ENCODE assay signal across 8 cellular contexts in the genomic region with DNA sequence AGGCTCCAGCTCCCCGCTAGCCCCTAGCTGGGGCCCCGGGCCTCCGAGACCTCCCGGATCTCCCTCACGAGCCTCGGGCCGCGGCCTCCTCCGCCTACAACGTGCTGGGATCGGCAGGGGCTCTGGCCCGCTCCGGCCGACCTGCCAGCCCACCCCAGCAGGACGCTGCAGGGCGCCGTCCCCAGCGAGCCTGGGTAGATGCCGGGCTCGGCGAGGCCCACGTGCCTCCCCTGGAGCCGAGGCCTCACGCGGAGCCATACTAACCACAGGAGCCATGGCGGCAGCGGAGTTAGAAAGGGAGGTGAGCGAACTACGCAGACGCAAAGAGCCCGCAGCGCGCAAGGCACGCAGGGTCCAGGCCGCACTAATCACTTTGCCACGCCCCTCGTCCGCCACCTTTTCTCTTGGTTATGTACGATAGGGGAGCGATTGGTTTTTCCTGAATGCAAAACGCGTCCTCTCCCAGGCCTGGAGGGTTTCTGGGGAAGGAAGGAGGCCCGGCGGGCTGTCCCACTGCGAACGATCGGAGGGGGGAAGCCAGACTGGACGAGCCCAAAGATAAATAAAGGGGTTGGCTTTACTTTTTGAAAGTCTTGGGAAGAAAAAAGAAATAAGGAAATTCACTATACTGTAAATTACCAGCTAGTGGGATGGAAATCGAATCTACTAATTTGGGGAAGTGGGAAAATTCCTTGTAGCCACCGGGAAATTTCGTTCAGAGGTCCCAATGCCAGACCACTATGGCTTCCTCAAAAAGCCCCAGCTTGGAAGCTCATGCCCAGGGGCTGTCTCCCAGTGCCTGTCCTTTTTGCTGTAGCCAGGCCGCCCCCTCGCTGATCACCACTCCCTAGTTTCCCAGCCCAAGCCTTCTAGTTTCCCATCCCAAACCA. TPM values are rescaled to one million over a fixed set of nuclear protein-coding genes. Genes with fewer than 3 reads are reported as not detected.
DNase-seq lines count a peak whose midpoint lies in the region; ATAC-seq and TF ChIP-seq lines count a peak whose summit lies in the region.

A gene (minus strand): TSS at position 298 of the 890 bp plus-strand sequence. CDS start 22 bp downstream, at position 276.

- H3K9me3 ChIP-seq in smooth muscle cell (replicated peaks; ENCODE audit: low read depth), result no peaks in the 10 kb centered on the region

- no peaks in the 10 kb centered on the region for H3F3A ChIP-seq in smooth muscle cell (ENCODE audit: low read depth)

- TF ChIP-seq CTCF in activated B cell treated with CpG ODN at 0.5 μM for 24 hours (IDR thresholded peaks at IDR 0.05) (no peak), smooth muscle cell (IDR thresholded peaks at IDR 0.05; ENCODE audit: borderline replicate concordance, insufficient read depth, poor library complexity, severe bottlenecking) (no peak)

- peak within 1 kb of the TSS; percentile 93 for H2AFZ ChIP-seq in smooth muscle cell (ENCODE audit: low read depth)

- 3% methylated on average over 53 of the region's 53 CpGs for WGBS in smooth muscle cell (ENCODE audit: low lambda C conversion rate)

- H3K4me3 Mint-ChIP-seq in activated B cell treated with CpG ODN at 0.5 μM for 24 hours, result peak within 1 kb of the TSS; percentile 88

- peak within 1 kb of the TSS; percentile 81 for H3K27ac ChIP-seq in caudate nucleus (ENCODE audit: low read depth, low read length)
- H3K27ac ChIP-seq in smooth muscle cell (ENCODE audit: low read depth), result peak within 1 kb of the TSS; percentile 63

- peaks cover 19% of the 10 kb centered on the region for H3K4me1 ChIP-seq in smooth muscle cell (ENCODE audit: low read depth)

- peak within 1 kb of the TSS; percentile 95 for H3K4me2 ChIP-seq in smooth muscle cell

- H3K27ac Mint-ChIP-seq in activated B cell treated with CpG ODN at 0.5 μM for 24 hours, result peak within 1 kb of the TSS; percentile 94

- intact Hi-C loops in activated B cell treated with CpG ODN at 0.5 μM for 24 hours (cut with micrococcal nuclease), result loop anchor here (1.0 to 2.0 kb wide), 7 partner anchors 36 to 501 kb away; a partner anchor contains a TSS

- DNase-seq in AG08395 (ENCODE audit: low spot score), result peak; percentile 98
- DNase-seq in NCI-H345 (lab: John Stamatoyannopoulos, UW), result peak; percentile 99
- peak; percentile 89 for DNase-seq in activated B cell treated with CpG ODN at 0.5 μM for 24 hours
- DNase-seq in caudate nucleus (lab: John Stamatoyannopoulos, UW), result peak; percentile 63 to 99 (median 97)
- peak; percentile 92 for DNase-seq in iPS-NIHi7 (ENCODE audit: extremely low spot score)
- DNase-seq in smooth muscle cell (lab: John Stamatoyannopoulos, UW; ENCODE audit: unreplicated experiment), result peak; percentile 86

- no peaks in the 10 kb centered on the region for H3K27me3 ChIP-seq in smooth muscle cell (ENCODE audit: low read depth)

- peaks cover 3% of the 10 kb centered on the region for H3K36me3 ChIP-seq in smooth muscle cell (ENCODE audit: low read depth)

- H3K79me2 ChIP-seq in smooth muscle cell (ENCODE audit: low read depth), result peaks cover 48% of the 10 kb centered on the region

- H3K9me3 Mint-ChIP-seq in activated B cell treated with CpG ODN at 0.5 μM for 24 hours, result no peaks in the 10 kb centered on the region

- POLR2A ChIA-PET in activated B cell treated with CpG ODN at 0.5 μM for 24 hours (lab: Charles Lee), result interaction anchor here (0.7 to 1.0 kb wide), 7 partner anchors 9 to 207 kb away, joined by 3 to 7 read pairs (median 4); a partner anchor contains a TSS

- peaks cover 44% of the 10 kb centered on the region for H4K20me1 ChIP-seq in smooth muscle cell (ENCODE audit: low read depth)

- in situ Hi-C loops in GM18951 (cut with MboI; ENCODE audit: low sequenced_read_pairs, unreplicated experiment), result no loop called here

- peaks cover 27% of the 10 kb centered on the region for H3K36me3 Mint-ChIP-seq in activated B cell treated with CpG ODN at 0.5 μM for 24 hours (ENCODE audit: low read depth)

- peak within 1 kb of the TSS; percentile 73 for H3K4me3 ChIP-seq in smooth muscle cell

- peaks cover 3% of the 10 kb centered on the region for H3K27me3 Mint-ChIP-seq in activated B cell treated with CpG ODN at 0.5 μM for 24 hours

- peak within 1 kb of the TSS; percentile 89 for H3K9ac ChIP-seq in smooth muscle cell (ENCODE audit: low read depth)

- peaks cover 44% of the 10 kb centered on the region for H3K4me1 Mint-ChIP-seq in activated B cell treated with CpG ODN at 0.5 μM for 24 hours

- TF ChIP-seq POLR2A in GM18951 (IDR thresholded peaks at IDR 0.05; ENCODE audit: extremely low read depth, insufficient read depth, insufficient read length), result peak; percentile 94

- CTCF ChIA-PET in activated B cell treated with CpG ODN at 0.5 μM for 24 hours (lab: Charles Lee), result interaction anchor here (1.4 kb wide), 1 partner anchor 12 kb away, joined by 4 read pairs; no protein-coding TSS in a partner anchor

- peak; percentile 95 for ATAC-seq in HG03196 (IDR thresholded peaks at IDR 0.05; ENCODE audit: unreplicated experiment)
- ATAC-seq in activated B cell treated with CpG ODN at 0.5 μM for 24 hours (ENCODE audit: low read depth), result peak; percentile 97

RNA-seq across cellular contexts. Expression of the gene that starts here (rescaled TPM):
- total RNA-seq in activated B cell treated with CpG ODN at 0.5 μM for 24 hours, result 614 and 621 TPM in 2 replicates
- 108 and 126 TPM in 2 replicates for total RNA-seq in smooth muscle cell
- 108 and 117 TPM in 2 replicates for polyA plus RNA-seq in smooth muscle cell

Comparison
In these comparisons a context has a peak if more than half of its experiments do, and no peak if none do; other contexts are left out.
1. Peak in every context shown above with its lines: DNase-seq, ATAC-seq, H3K4me3 ChIP-seq and H3K27ac ChIP-seq.